Comparison of ENCODE assay signal across 8 cellular contexts in genomic region chr11:62539238-62539925, GRCh38. TPM values are rescaled to one million over a fixed set of nuclear protein-coding genes. Genes with fewer than 3 reads are reported as not detected.
DNase-seq lines count a peak whose midpoint lies in the region; ATAC-seq lines count a peak whose summit lies in the region.

No MANE protein-coding gene starts in this region.

- no peaks in the 10 kb centered on the region for H3K9me3 ChIP-seq in skeletal muscle tissue (ENCODE audit: control insufficient read depth in 3 of 3, low read length in 3 of 3)

- intact Hi-C loops in left cardiac atrium (cut with DNase I) = no loop called here

- H3K27me3 ChIP-seq in skeletal muscle tissue (ENCODE audit: control insufficient read depth in 3 of 3, insufficient read depth in 3 of 3, low read length in 3 of 3) = no peaks in the 10 kb centered on the region

- peak; percentile 12 to 66 for ATAC-seq in left cardiac atrium
- no peak for ATAC-seq in GM19395 (IDR thresholded peaks at IDR 0.05; ENCODE audit: unreplicated experiment)
- no peak for ATAC-seq in HG03139 (IDR thresholded peaks at IDR 0.05; ENCODE audit: unreplicated experiment)

- H3K4me1 ChIP-seq in skeletal muscle tissue (ENCODE audit: control insufficient read depth in 3 of 3, insufficient read depth in 3 of 3, low read length in 3 of 3) = peaks cover 76 to 84% (median 84%) of the 10 kb centered on the region in 3 donors

- peak; percentile 63 for DNase-seq in DMS79 treated with DMSO at 0.1 percent for 48 hours (lab: John Stamatoyannopoulos, UW)
- DNase-seq in NCI-H510A (lab: John Stamatoyannopoulos, UW) = peak; percentile 44
- DNase-seq in activated effector memory CD4-positive, alpha-beta T cell treated with Interleukin-2 at 50 U/mL for 16 hours = peak; percentile 48
- DNase-seq in left cardiac atrium = peak; percentile 81
- DNase-seq in GDM1 (lab: John Stamatoyannopoulos, UW) = no peak

- H3K36me3 ChIP-seq in skeletal muscle tissue (ENCODE audit: control insufficient read depth in 3 of 3, insufficient read depth in 3 of 3, low read length in 3 of 3) = peaks cover 23 to 24% (median 24%) of the 10 kb centered on the region in 3 donors

- H3K4me3 ChIP-seq in skeletal muscle tissue (ENCODE audit: low read length in 3 of 3) = peak overlapping the region; percentile 51 to 63 (median 63)

- peak overlapping the region; percentile 67 for H3K27ac ChIP-seq in skeletal muscle tissue (ENCODE audit: low read depth, low read length)

- peak overlapping the region; percentile 45 to 73 (median 61) for H3K9ac ChIP-seq in skeletal muscle tissue (ENCODE audit: low read depth in 1 of 3, low read length in 3 of 3)

RNA-seq across cellular contexts. Expression of gene AHNAK, which starts 7.2 kb away (rescaled TPM):
- 100 to 1,000 TPM; 329 to 404 TPM for total RNA-seq in left cardiac atrium
- total RNA-seq in skeletal muscle tissue = 432 TPM

RNA-seq across cellular contexts. Expression of gene EEF1G, which starts 34.3 kb away (rescaled TPM):
- total RNA-seq in left cardiac atrium (100 to 1,000 TPM; 833 to 894 TPM), skeletal muscle tissue (2,520 TPM)

RNA-seq across cellular contexts. Expression of gene TUT1, which starts 51.9 kb away (rescaled TPM):
- total RNA-seq in left cardiac atrium (10 to 100 TPM in 1 of 2 donors, 1 to 10 TPM in 1; 9.6 to 11.5 TPM), skeletal muscle tissue (4.2 TPM)

Comparison
In these comparisons a context has a peak if more than half of its experiments do, and no peak if none do; other contexts are left out.
1. ATAC-seq: peak in left cardiac atrium (2 of 2); none in GM19395 (single experiment) and HG03139 (single experiment).